Comparison of ENCODE assay signal across 1 cellular context in genomic region chr6:73388433-73388799, GRCh38.
TF ChIP-seq lines count a peak whose summit lies in the region.

No MANE protein-coding gene starts in this region.

TF ChIP-seq in endothelial cell of umbilical vein, 7 proteins besides CTCF, POLR2A, EP300 and RAD21 (continued from another document):
- TF ChIP-seq, protein P1, sequence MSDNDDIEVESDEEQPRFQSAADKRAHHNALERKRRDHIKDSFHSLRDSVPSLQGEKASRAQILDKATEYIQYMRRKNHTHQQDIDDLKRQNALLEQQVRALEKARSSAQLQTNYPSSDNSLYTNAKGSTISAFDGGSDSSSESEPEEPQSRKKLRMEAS (IDR thresholded peaks at IDR 0.05; ENCODE audit: insufficient read depth, insufficient read length): no peak
- TF ChIP-seq EZH2 (IDR thresholded peaks at IDR 0.05; ENCODE audit: borderline replicate concordance, low read depth, low read length, severe bottlenecking) (no peak), GATA2 (IDR thresholded peaks at IDR 0.05; ENCODE audit: insufficient read depth, insufficient read length, low read depth, low read length) (no peak), POLR2AphosphoS5 (IDR thresholded peaks at IDR 0.05; ENCODE audit: insufficient read depth, low read depth, low read length) (no peak)
TF ChIP-seq in endothelial cell of umbilical vein: peak in this region for 0.
